21 cellular contexts compared by ENCODE assay signal in the genomic region with DNA sequence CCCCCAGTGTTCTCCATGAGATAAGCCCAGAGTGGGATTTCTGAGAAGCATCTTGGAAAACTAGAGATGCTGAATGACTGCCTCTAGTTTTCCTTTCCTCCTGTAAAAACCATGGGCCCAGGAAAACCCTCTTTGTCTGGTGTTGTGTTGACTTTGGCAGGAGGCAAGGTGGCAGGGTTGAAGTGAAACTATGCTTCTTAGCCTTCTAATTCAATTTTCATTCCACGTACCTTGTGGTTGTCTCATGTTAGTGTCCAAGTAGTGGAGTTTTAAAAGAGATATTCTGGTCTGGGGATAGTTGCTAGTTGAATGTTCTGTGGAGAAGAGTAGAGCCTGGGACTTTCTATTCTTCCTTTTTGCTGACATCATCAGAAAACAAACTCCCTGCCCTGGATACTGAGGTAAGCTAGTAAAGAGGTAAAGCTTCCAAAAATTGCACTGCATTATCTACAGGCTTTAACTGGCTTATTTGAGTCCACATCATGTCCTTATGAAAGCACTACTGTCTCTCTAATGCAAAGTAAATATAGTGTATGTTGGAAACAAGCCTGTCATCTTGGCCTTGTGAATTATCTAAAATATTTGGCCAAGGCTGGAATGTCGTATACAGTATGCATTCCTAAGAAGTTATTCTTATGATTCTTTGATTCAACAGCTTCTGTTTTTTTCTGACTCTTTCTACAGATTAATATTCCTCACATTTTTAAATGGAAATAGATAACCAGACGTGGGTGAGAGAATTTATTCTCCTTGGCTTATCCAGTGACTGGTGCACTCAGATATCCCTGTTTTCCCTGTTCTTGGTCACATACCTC. TPM values are rescaled to one million over a fixed set of nuclear protein-coding genes. Genes with fewer than 3 reads are reported as not detected.
DNase-seq lines count a peak whose midpoint lies in the region; ATAC-seq and TF ChIP-seq lines count a peak whose summit lies in the region.
"Had no signal": no experiment of that assay in that cellular context is flagged by ENCODE, and none has a peak within 500 bp of the region (broad histone marks: within the 10 kb centered on the region; RNA-seq: fewer than 3 reads in every experiment).

A gene with protein sequence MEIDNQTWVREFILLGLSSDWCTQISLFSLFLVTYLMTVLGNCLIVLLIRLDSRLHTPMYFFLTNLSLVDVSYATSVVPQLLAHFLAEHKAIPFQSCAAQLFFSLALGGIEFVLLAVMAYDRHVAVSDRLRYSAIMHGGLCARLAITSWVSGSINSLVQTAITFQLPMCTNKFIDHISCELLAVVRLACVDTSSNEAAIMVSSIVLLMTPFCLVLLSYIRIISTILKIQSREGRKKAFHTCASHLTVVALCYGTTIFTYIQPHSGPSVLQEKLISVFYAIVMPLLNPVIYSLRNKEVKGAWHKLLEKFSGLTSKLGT (plus strand): TSS at position 708 of the 815 bp plus-strand sequence. CDS start 0 bp downstream, at position 708.

- H4K20me1 ChIP-seq in SK-N-SH (ENCODE audit: insufficient read depth): no peaks in the 10 kb centered on the region

- H3K4me3 Mint-ChIP-seq in osteocyte (ENCODE audit: unreplicated experiment): peak within 1 kb of the TSS; percentile 24
- H3K4me3 Mint-ChIP-seq: activated naive CD4-positive, alpha-beta T cell treated with anti-CD3 and anti-CD28 coated beads, Interleukin-2, amount 50 U/mL, for 24 hours; central memory CD8-positive, alpha-beta T cell had no signal

- intact Hi-C loops in heart right ventricle (cut with DNase I): loop anchor here in 1 of 10 donors (5.0 kb wide), 1 partner anchor 33 kb away; no protein-coding TSS in a partner anchor

- H3K36me3 Mint-ChIP-seq in osteocyte (ENCODE audit: unreplicated experiment): no peaks in the 10 kb centered on the region
- H3K36me3 Mint-ChIP-seq: activated naive CD4-positive, alpha-beta T cell treated with anti-CD3 and anti-CD28 coated beads, Interleukin-2, amount 50 U/mL, for 24 hours; CD4-positive, CD25-positive, alpha-beta regulatory T cell had no signal

- DNase-seq in BJ (ENCODE audit: low read depth): peak; percentile 37
- DNase-seq in SK-N-SH: no peak
- DNase-seq in fibroblast of gingiva (ENCODE audit: low read depth): peak; percentile 70
- no peak for DNase-seq in osteocyte (ENCODE audit: extremely low spot score, unreplicated experiment)
- DNase-seq in NCI-H2081 treated with DMSO at 0.1 percent for 48 hours (lab: John Stamatoyannopoulos, UW): no peak
- DNase-seq in heart right ventricle: no peak
- DNase-seq in NCI-H1930 (lab: John Stamatoyannopoulos, UW): no peak
- DNase-seq in NCI-H2196 (lab: John Stamatoyannopoulos, UW; ENCODE audit: unreplicated experiment): no peak
- DNase-seq: activated CD4-positive, alpha-beta T cell treated with anti-CD3 and anti-CD28 coated beads, Interleukin-2, amount 50 U/mL, for 48 hours; CD4-positive, CD25-positive, alpha-beta regulatory T cell; DMS79; foreskin melanocyte; left ventricle myocardium superior; NCI-H1436 treated with DMSO at 0.1 percent for 48 hours; stimulated activated CD4-positive, alpha-beta T cell treated with anti-CD3 and anti-CD28 coated beads, Interleukin-4, amount 100 ng/mL, for 4 hours; T-helper 1 cell had no signal

- peaks cover 15% of the 10 kb centered on the region for H3F3A ChIP-seq in SK-N-SH (replicated peaks; ENCODE audit: insufficient read depth)

- H3K27me3 ChIP-seq in BJ (ENCODE audit: control insufficient read depth, insufficient read depth, low read length) (no peaks in the 10 kb centered on the region), SK-N-SH (ENCODE audit: insufficient read depth) (no peaks in the 10 kb centered on the region), heart right ventricle (no peaks in the 10 kb centered on the region)

- TF ChIP-seq CTCF in BJ (IDR thresholded peaks at IDR 0.05; ENCODE audit: insufficient read depth, low read depth, low read length): no peak
- no peak for TF ChIP-seq CTCF in SK-N-SH (IDR thresholded peaks at IDR 0.05)
- no peak for TF ChIP-seq CTCF in osteocyte (IDR thresholded peaks at IDR 0.05)
- TF ChIP-seq CTCF in heart right ventricle (IDR thresholded peaks at IDR 0.05): no peak

- ATAC-seq in heart right ventricle: no peak
- ATAC-seq: left ventricle myocardium superior had no signal

- H3K27ac ChIP-seq in SK-N-SH (ENCODE audit: low read depth in 2 of 2, low read length in 1 of 2) (peak within 1 kb of the TSS; percentile 83 to 93), heart right ventricle (no peak within 1 kb of the TSS)
- H3K27ac ChIP-seq: skin epidermis had no signal

- H3K4me3 ChIP-seq in BJ (ENCODE audit: low read depth, low read length) (no peak within 1 kb of the TSS), SK-N-SH (ENCODE audit: low read depth in 2 of 2, low read length in 1 of 2) (0 out of 4 replicates have a peak within 1 kb of the TSS, but pooled peaks of 1 of the 2 experiments have one; percentile 2), heart right ventricle (no peak within 1 kb of the TSS)
- H3K4me3 ChIP-seq: skin epidermis had no signal

- H3K9ac ChIP-seq in SK-N-SH: peak within 1 kb of the TSS; percentile 16

- peak within 1 kb of the TSS; percentile 45 for H3K4me2 ChIP-seq in SK-N-SH

- H3K36me3 ChIP-seq in BJ (ENCODE audit: control insufficient read depth, insufficient read depth, low read length): no peaks in the 10 kb centered on the region
- H3K36me3 ChIP-seq in SK-N-SH (replicated peaks in 1 of 2; ENCODE audit: control insufficient read depth in 1 of 2, insufficient read depth in 2 of 2, low read length in 1 of 2): no peaks in the 10 kb centered on the region
- H3K36me3 ChIP-seq in heart right ventricle: no peaks in the 10 kb centered on the region

- H3K4me1 ChIP-seq in SK-N-SH (ENCODE audit: control insufficient read depth in 1 of 2, insufficient read depth in 2 of 2, low read depth in 1 of 2, low read length in 1 of 2) (peaks cover 6 to 18% of the 10 kb centered on the region in 2 experiments; a peak in 3 of 4 replicates), heart right ventricle (no peaks in the 10 kb centered on the region)

- peak within 1 kb of the TSS; percentile 33; the same call in 1 of the 2 replicates for H2AFZ ChIP-seq in SK-N-SH (ENCODE audit: low read depth)

- WGBS in SK-N-SH (ENCODE audit: low lambda C conversion rate): 14% methylated on average over 3 of the region's 3 CpGs
- 60 to 70% methylated on average over 3 of the region's 3 CpGs for WGBS in heart right ventricle, 2 donors

- H3K27me3 Mint-ChIP-seq in osteocyte (ENCODE audit: unreplicated experiment): peaks cover 3% of the 10 kb centered on the region
- H3K27me3 Mint-ChIP-seq: CD4-positive, CD25-positive, alpha-beta regulatory T cell had no signal

- TF ChIP-seq EP300 in SK-N-SH (IDR thresholded peaks at IDR 0.05; ENCODE audit: borderline replicate concordance in 1 of 2, low read depth in 1 of 2, low read length in 1 of 2): peak in 1 of 2 experiments; percentile 46; a peak in 1 of 4 replicates

- CTCF ChIA-PET in BJ (lab: Yijun Ruan, JAX): interaction anchor here (1.1 to 1.6 kb wide), 3 partner anchors 33 to 77 kb away, joined by 4 to 10 read pairs (median 7); a partner anchor contains a TSS
- CTCF ChIA-PET in SK-N-SH (lab: Yijun Ruan, JAX): interaction anchor here (0.6 to 1.6 kb wide), 4 partner anchors 8 to 92 kb away, joined by 3 to 7 read pairs (median 4); no protein-coding TSS in a partner anchor

- H3K9me3 Mint-ChIP-seq in osteocyte (ENCODE audit: unreplicated experiment): peaks cover 11% of the 10 kb centered on the region
- H3K9me3 Mint-ChIP-seq: activated naive CD4-positive, alpha-beta T cell treated with anti-CD3 and anti-CD28 coated beads, Interleukin-2, amount 50 U/mL, for 24 hours had no signal

- TF ChIP-seq RAD21 in SK-N-SH (IDR thresholded peaks at IDR 0.05; ENCODE audit: low read length): no peak

- peak within 1 kb of the TSS; percentile 89 for H3K27ac Mint-ChIP-seq in osteocyte (ENCODE audit: unreplicated experiment)
- H3K27ac Mint-ChIP-seq: activated naive CD4-positive, alpha-beta T cell treated with anti-CD3 and anti-CD28 coated beads, Interleukin-2, amount 50 U/mL, for 24 hours had no signal

- H3K79me2 ChIP-seq in SK-N-SH (ENCODE audit: insufficient read depth): no peaks in the 10 kb centered on the region

- H3K9me3 ChIP-seq in SK-N-SH (no peaks in the 10 kb centered on the region), heart right ventricle (peaks cover 0 to 20% (median 0%) of the 10 kb centered on the region in 11 donors)

- POLR2A ChIA-PET in BJ (lab: Charles Lee) (no interaction called here), SK-N-SH (lab: Yijun Ruan, JAX) (no interaction called here)

- peaks cover 36% of the 10 kb centered on the region for H3K4me1 Mint-ChIP-seq in osteocyte (ENCODE audit: unreplicated experiment)
- H3K4me1 Mint-ChIP-seq: activated naive CD4-positive, alpha-beta T cell treated with anti-CD3 and anti-CD28 coated beads, Interleukin-2, amount 50 U/mL, for 24 hours; central memory CD8-positive, alpha-beta T cell had no signal

- H3K9me2 ChIP-seq in SK-N-SH: no peaks in the 10 kb centered on the region

TF ChIP-seq in SK-N-SH, 30 proteins besides CTCF, POLR2A, EP300 and RAD21 (continues in another document):
- TF ChIP-seq RXRA (IDR thresholded peaks at IDR 0.05; ENCODE audit: borderline replicate concordance, low read depth) (no peak; the same call in 1 of the 2 replicates), SMC3 (IDR thresholded peaks at IDR 0.05; ENCODE audit: low read depth, low read length) (no peak), YY1 (IDR thresholded peaks at IDR 0.05; ENCODE audit: low read depth) (no peak), TAF1 (IDR thresholded peaks at IDR 0.05; ENCODE audit: borderline replicate concordance, low read depth, low read length) (no peak)
- TF ChIP-seq, protein P1, sequence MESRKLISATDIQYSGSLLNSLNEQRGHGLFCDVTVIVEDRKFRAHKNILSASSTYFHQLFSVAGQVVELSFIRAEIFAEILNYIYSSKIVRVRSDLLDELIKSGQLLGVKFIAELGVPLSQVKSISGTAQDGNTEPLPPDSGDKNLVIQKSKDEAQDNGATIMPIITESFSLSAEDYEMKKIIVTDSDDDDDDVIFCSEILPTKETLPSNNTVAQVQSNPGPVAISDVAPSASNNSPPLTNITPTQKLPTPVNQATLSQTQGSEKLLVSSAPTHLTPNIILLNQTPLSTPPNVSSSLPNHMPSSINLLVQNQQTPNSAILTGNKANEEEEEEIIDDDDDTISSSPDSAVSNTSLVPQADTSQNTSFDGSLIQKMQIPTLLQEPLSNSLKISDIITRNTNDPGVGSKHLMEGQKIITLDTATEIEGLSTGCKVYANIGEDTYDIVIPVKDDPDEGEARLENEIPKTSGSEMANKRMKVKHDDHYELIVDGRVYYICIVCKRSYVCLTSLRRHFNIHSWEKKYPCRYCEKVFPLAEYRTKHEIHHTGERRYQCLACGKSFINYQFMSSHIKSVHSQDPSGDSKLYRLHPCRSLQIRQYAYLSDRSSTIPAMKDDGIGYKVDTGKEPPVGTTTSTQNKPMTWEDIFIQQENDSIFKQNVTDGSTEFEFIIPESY (IDR thresholded peaks at IDR 0.05; ENCODE audit: borderline replicate concordance, low read depth): no peak

RNA-seq across cellular contexts. Expression of the gene that starts here (rescaled TPM):
- polyA plus RNA-seq in BJ (2011; rRNA removed) (not detected in 2 replicates), SK-N-SH (2012; rRNA removed) (0.07 and 0.13 TPM in 2 replicates), heart right ventricle (not detected)
- polyA minus RNA-seq in BJ (2011; rRNA and poly(A)+ RNA removed): not detected in 2 replicates
- polyA plus RNA-seq in SK-N-SH (2012; cell fraction: cytosol; rRNA removed): 0.05 and 0.07 TPM in 2 replicates
- polyA plus RNA-seq in SK-N-SH (2012; cell fraction: nucleus; rRNA removed): 0.20 and 0.21 TPM in 2 replicates
- total RNA-seq in osteocyte (not detected in 2 replicates), heart right ventricle (not detected)
- total RNA-seq: CD4-positive, CD25-positive, alpha-beta regulatory T cell; HT1080; left ventricle myocardium superior; omental fat pad had no signal
- polyA plus RNA-seq: CD4-positive, CD25-positive, alpha-beta regulatory T cell had no signal

Comparison
In these comparisons a context has a peak if more than half of its experiments do, and no peak if none do; other contexts are left out.
1. Peak in DNase-seq in BJ; RNA of the gene not detected or under 1 TPM.
2. H3K27ac ChIP-seq: peak in SK-N-SH (2 of 2); none in heart right ventricle (0 of 10).